20 cellular contexts compared by ENCODE assay signal in the genomic region with DNA sequence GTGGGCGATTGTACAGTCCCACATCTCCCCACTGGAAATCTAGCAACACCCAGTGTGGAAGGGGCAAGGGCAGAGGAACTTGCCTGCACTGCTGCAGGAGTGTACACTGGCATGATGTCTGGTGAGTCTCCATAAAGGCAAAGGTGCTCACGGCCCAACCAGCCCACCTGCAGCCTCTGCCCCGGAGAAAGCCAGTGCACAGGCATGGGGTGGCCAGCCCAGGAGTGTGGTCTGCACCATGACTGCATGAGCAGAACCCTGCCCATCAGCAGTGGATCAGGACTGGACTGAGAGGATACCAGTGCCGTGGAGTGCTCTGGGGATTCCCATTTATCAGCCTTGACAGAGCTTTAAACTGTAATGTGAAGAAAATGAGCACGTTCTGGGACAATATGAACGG.
DNase-seq lines count a peak whose midpoint lies in the region; ATAC-seq and TF ChIP-seq lines count a peak whose summit lies in the region.
"Had no signal": no experiment of that assay in that cellular context is flagged by ENCODE, and none has a peak within 500 bp of the region (broad histone marks: within the 10 kb centered on the region; RNA-seq: fewer than 3 reads in every experiment).

No MANE protein-coding gene starts in this region.

- no peak for TF ChIP-seq POLR2A in prostate gland (IDR thresholded peaks at IDR 0.05)

- peak; percentile 49 for DNase-seq in cardiac septum (ENCODE audit: low spot score)
- DNase-seq in left ventricle myocardium inferior: no peak
- peak; percentile 36 for DNase-seq in left lobe of liver (ENCODE audit: low spot score)
- peak; percentile 38 for DNase-seq in posterior vena cava (ENCODE audit: low spot score)
- no peak for DNase-seq in prostate gland (ENCODE audit: low spot score)
- DNase-seq in stimulated activated CD4-positive, alpha-beta T cell treated with anti-CD3 and anti-CD28 coated beads, Interleukin-2, amount 100 ng/mL, for 24 hours: no peak
- no peak for DNase-seq in HAP-1 (ENCODE audit: low spot score in 2 of 2)
- no peak for DNase-seq in NCI-H345 treated with DMSO at 0.1 percent for 48 hours (lab: John Stamatoyannopoulos, UW; ENCODE audit: unreplicated experiment)
- DNase-seq: 8988T; BE2C; CD4-positive, CD25-positive, alpha-beta regulatory T cell; COR-L47; GDM1; NCI-H1105; NCI-H1694; NCI-H2081 treated with DMSO at 0.1 percent for 48 hours; NCI-H748 treated with DMSO at 0.1 percent for 48 hours; OCI-M1; Right ventricle myocardium superior had no signal

- H3K9me3 ChIP-seq in left ventricle myocardium inferior (replicated peaks): no peaks in the 10 kb centered on the region
- no peaks in the 10 kb centered on the region for H3K9me3 ChIP-seq in prostate gland
- H3K9me3 ChIP-seq in HAP-1: no peaks in the 10 kb centered on the region
- H3K9me3 ChIP-seq: BE2C had no signal

- H3K4me1 ChIP-seq in left ventricle myocardium inferior (no peaks in the 10 kb centered on the region), prostate gland (replicated peaks) (no peaks in the 10 kb centered on the region), HAP-1 (no peaks in the 10 kb centered on the region)
- H3K4me1 ChIP-seq: BE2C had no signal

- 84% methylated on average over 6 of the region's 6 CpGs for WGBS in prostate gland

- no peak for TF ChIP-seq CTCF in left ventricle myocardium inferior (IDR thresholded peaks at IDR 0.05; ENCODE audit: borderline replicate concordance)
- TF ChIP-seq CTCF in prostate gland (IDR thresholded peaks at IDR 0.05): no peak

- no peaks in the 10 kb centered on the region for H3K36me3 ChIP-seq in left ventricle myocardium inferior
- no peaks in the 10 kb centered on the region for H3K36me3 ChIP-seq in prostate gland
- H3K36me3 ChIP-seq in HAP-1 (replicated peaks): no peaks in the 10 kb centered on the region
- H3K36me3 ChIP-seq: BE2C had no signal

- H3K4me3 ChIP-seq in left ventricle myocardium inferior: no peak overlapping the region
- no peak overlapping the region for H3K4me3 ChIP-seq in prostate gland
- H3K4me3 ChIP-seq in HAP-1: no peak overlapping the region
- H3K4me3 ChIP-seq: GM23338 had no signal

- intact Hi-C loops in cardiac septum (cut with DNase I) (no loop called here), left ventricle myocardium inferior (cut with micrococcal nuclease) (no loop called here), posterior vena cava (cut with DNase I) (no loop called here), prostate gland (cut with DNase I) (no loop called here)

- in situ Hi-C loops in HAP-1 (cut with MboI; ENCODE audit: low sequenced_read_pairs): no loop called here

- H3K27me3 ChIP-seq in left ventricle myocardium inferior (ENCODE audit: low read depth): peaks cover 30% of the 10 kb centered on the region
- no peaks in the 10 kb centered on the region for H3K27me3 ChIP-seq in prostate gland (replicated peaks; ENCODE audit: insufficient read depth)
- no peaks in the 10 kb centered on the region for H3K27me3 ChIP-seq in HAP-1 (ENCODE audit: low read depth)
- H3K27me3 ChIP-seq: BE2C had no signal

- no peak overlapping the region for H3K27ac ChIP-seq in left ventricle myocardium inferior (replicated peaks)
- H3K27ac ChIP-seq in prostate gland: no peak overlapping the region

- ATAC-seq in left lobe of liver: no peak
- ATAC-seq: GM23338 had no signal

Comparison
In these comparisons a context has a peak if more than half of its experiments do, and no peak if none do; other contexts are left out.
1. DNase-seq: peak in cardiac septum (single experiment), left lobe of liver (single experiment) and posterior vena cava (single experiment); none in left ventricle myocardium inferior (single experiment), prostate gland (single experiment), stimulated activated CD4-positive, alpha-beta T cell treated with anti-CD3 and anti-CD28 coated beads, Interleukin-2, amount 100 ng/mL, for 24 hours (0 of 2), HAP-1 (0 of 2) and NCI-H345 treated with DMSO at 0.1 percent for 48 hours (single experiment).